Comparison of ENCODE assay signal across 16 cellular contexts in the genomic region with DNA sequence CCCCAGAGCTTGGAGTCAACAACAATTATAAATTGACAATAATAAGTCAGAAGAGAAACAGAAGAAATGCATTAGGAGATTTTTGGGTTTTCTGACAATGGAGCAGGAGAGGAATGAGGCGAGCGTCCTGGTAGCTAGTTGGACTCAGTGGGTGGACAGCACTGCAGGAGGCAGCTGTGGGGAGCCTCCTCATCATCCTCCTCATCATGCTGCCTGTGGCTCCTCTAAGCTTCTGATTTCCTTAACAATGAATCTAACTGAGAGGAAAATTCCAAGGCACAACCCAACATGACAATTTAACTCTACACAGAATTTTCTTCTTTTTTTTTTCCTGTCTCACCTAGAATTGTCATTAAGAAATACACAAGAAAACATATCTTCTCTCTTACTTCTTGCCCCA.
DNase-seq lines count a peak whose midpoint lies in the region; ATAC-seq and TF ChIP-seq lines count a peak whose summit lies in the region.
"Had no signal": no experiment of that assay in that cellular context is flagged by ENCODE, and none has a peak within 500 bp of the region (broad histone marks: within the 10 kb centered on the region; RNA-seq: fewer than 3 reads in every experiment).

No MANE protein-coding gene starts in this region.

- H3K27ac ChIP-seq in ectodermal cell (ENCODE audit: insufficient read depth, low read depth, low read length, poor library complexity, severe bottlenecking), result peak overlapping the region; percentile 47
- H3K27ac ChIP-seq in iPS-18a (ENCODE audit: low read length), result peak overlapping the region; percentile 7
- no peak overlapping the region for H3K27ac ChIP-seq in neuronal stem cell (replicated peaks; ENCODE audit: low read length)
- no peak overlapping the region for H3K27ac ChIP-seq in CD4-positive, alpha-beta T cell (ENCODE audit: low read depth, low read length)
- H3K27ac ChIP-seq: C4-2B had no signal

- H2BK5ac ChIP-seq in neuronal stem cell (ENCODE audit: low read length), result no peak overlapping the region

- CTCF ChIA-PET in CD4-positive, alpha-beta T cell (lab: Charles Lee), result no interaction called here

- H3K18ac ChIP-seq in neuronal stem cell (ENCODE audit: low read length), result no peak overlapping the region

- H3K4me2 ChIP-seq in neuronal stem cell (ENCODE audit: insufficient read depth, low read length, poor library complexity, severe bottlenecking), result no peak overlapping the region

- intact Hi-C loops in CD4-positive, alpha-beta T cell (cut with DNase I, micrococcal nuclease), result no loop called here

- peaks cover 6% of the 10 kb centered on the region for H3K27me3 Mint-ChIP-seq in CD4-positive, alpha-beta T cell

- H4K8ac ChIP-seq in neuronal stem cell (ENCODE audit: low read depth, low read length), result no peak overlapping the region

- ATAC-seq in CD4-positive, alpha-beta T cell (ENCODE audit: poor library complexity), result no peak
- ATAC-seq: HCT116 had no signal

- H2BK120ac ChIP-seq in neuronal stem cell (ENCODE audit: low read depth, low read length), result no peak overlapping the region

- no peaks in the 10 kb centered on the region for H3K4me1 Mint-ChIP-seq in CD4-positive, alpha-beta T cell (ENCODE audit: low read depth)

- WGBS in ectodermal cell, 2 experiments, result 4 to 8% methylated on average over 2 of the region's 2 CpGs
- WGBS in neuronal stem cell (ENCODE audit: extremely low coverage in 2 of 2, insufficient read length in 2 of 2, insufficient replicate concordance in 1 of 2), 2 donors, result no CpG with 5 or more reads among the region's 2 CpGs

- no peak overlapping the region for H2BK12ac ChIP-seq in neuronal stem cell (ENCODE audit: low read length)

- no peak overlapping the region for H3K27ac Mint-ChIP-seq in CD4-positive, alpha-beta T cell

- no peaks in the 10 kb centered on the region for H3K36me3 Mint-ChIP-seq in CD4-positive, alpha-beta T cell (ENCODE audit: low read depth)

- H3K4me3 ChIP-seq in H7 (ENCODE audit: insufficient read depth, low read depth, low read length), result no peak overlapping the region
- no peak overlapping the region for H3K4me3 ChIP-seq in ectodermal cell (ENCODE audit: insufficient read depth, low read depth, low read length)
- H3K4me3 ChIP-seq in iPS-18a (ENCODE audit: low read length), result peak overlapping the region; percentile 29
- no peak overlapping the region for H3K4me3 ChIP-seq in neuronal stem cell (ENCODE audit: low read length in 2 of 2)

- H3K36me3 ChIP-seq in H7 (replicated peaks; ENCODE audit: control insufficient read depth, insufficient read depth, low read length), result no peaks in the 10 kb centered on the region
- no peaks in the 10 kb centered on the region for H3K36me3 ChIP-seq in ectodermal cell (ENCODE audit: control insufficient read depth, insufficient read depth, low read length)
- no peaks in the 10 kb centered on the region for H3K36me3 ChIP-seq in iPS-18a (ENCODE audit: control insufficient read depth, low read depth, low read length)
- H3K36me3 ChIP-seq in neuronal stem cell (replicated peaks in 1 of 2; ENCODE audit: control insufficient read depth in 2 of 2, insufficient read depth in 2 of 2, low read length in 2 of 2), result no peaks in the 10 kb centered on the region

- DNase-seq in H7 (peak; percentile 41), neuronal stem cell (ENCODE audit: low spot score) (no peak), middle frontal gyrus (ENCODE audit: extremely low spot score, low spot score) (no peak)
- DNase-seq in activated CD4-positive, CD25-positive, alpha-beta regulatory T cell treated with anti-CD3 and anti-CD28 coated beads, Interleukin-2, amount 50 U/mL, for 72 hours, result no peak
- no peak for DNase-seq in CD4-positive, alpha-beta T cell
- DNase-seq: Kasumi-1, NCI-H1417, NCI-H1694 treated with DMSO at 0.1 percent for 48 hours, NCI-H2081 treated with DMSO at 0.1 percent for 48 hours, NCI-H2171 treated with DMSO at 0.1 percent for 48 hours, NCI-H524 treated with DMSO at 0.1 percent for 48 hours, Right ventricle myocardium superior had no signal

- POLR2A ChIA-PET in CD4-positive, alpha-beta T cell (lab: Charles Lee), result no interaction called here

- H3K4me3 Mint-ChIP-seq in CD4-positive, alpha-beta T cell, result no peak overlapping the region

- H3K27me3 ChIP-seq in H7 (ENCODE audit: control insufficient read depth, insufficient read depth, low read length), result no peaks in the 10 kb centered on the region
- no peaks in the 10 kb centered on the region for H3K27me3 ChIP-seq in ectodermal cell (ENCODE audit: control insufficient read depth, insufficient read depth, low read length, poor library complexity, severe bottlenecking)
- peaks cover 12% of the 10 kb centered on the region for H3K27me3 ChIP-seq in iPS-18a (ENCODE audit: control insufficient read depth, insufficient read depth, low read length)
- no peaks in the 10 kb centered on the region for H3K27me3 ChIP-seq in neuronal stem cell (ENCODE audit: control insufficient read depth in 3 of 3, insufficient read depth in 3 of 3, low read depth in 1 of 3, low read length in 3 of 3)
- no peaks in the 10 kb centered on the region for H3K27me3 ChIP-seq in CD4-positive, alpha-beta T cell (ENCODE audit: control insufficient read depth, insufficient read depth, low read length)

- H3K23ac ChIP-seq in neuronal stem cell (ENCODE audit: low read depth, low read length, poor library complexity), result no peak overlapping the region

- no peak overlapping the region for H3K14ac ChIP-seq in neuronal stem cell (ENCODE audit: low read length)

- H3K9me3 Mint-ChIP-seq in CD4-positive, alpha-beta T cell, result no peaks in the 10 kb centered on the region

- H3K4me1 ChIP-seq in ectodermal cell (ENCODE audit: control insufficient read depth, insufficient read depth, low read length), result peaks cover 25% of the 10 kb centered on the region
- H3K4me1 ChIP-seq in iPS-18a (ENCODE audit: control insufficient read depth, low read depth, low read length), result peaks cover 29% of the 10 kb centered on the region
- peaks cover 12 to 29% of the 10 kb centered on the region in 2 donors for H3K4me1 ChIP-seq in neuronal stem cell (ENCODE audit: control insufficient read depth in 2 of 2, insufficient read depth in 1 of 2, low read depth in 1 of 2, low read length in 2 of 2)

- H2AFZ ChIP-seq in neuronal stem cell (ENCODE audit: low read length), result peak overlapping the region; percentile 73

- H3K4ac ChIP-seq in neuronal stem cell (ENCODE audit: low read length), result no peak overlapping the region

- H2AK5ac ChIP-seq in neuronal stem cell (ENCODE audit: low read depth, low read length), result no peak overlapping the region

- H3K79me1 ChIP-seq in neuronal stem cell (ENCODE audit: low read depth, low read length), result no peaks in the 10 kb centered on the region

- TF ChIP-seq CTCF in CD4-positive, alpha-beta T cell (IDR thresholded peaks at IDR 0.05), result no peak

- H4K91ac ChIP-seq in neuronal stem cell (ENCODE audit: low read depth, low read length, poor library complexity), result no peak overlapping the region

- H3K9me3 ChIP-seq in ectodermal cell (ENCODE audit: control insufficient read depth, low read length), result no peaks in the 10 kb centered on the region
- H3K9me3 ChIP-seq in iPS-18a (ENCODE audit: control insufficient read depth, low read depth, low read length), result no peaks in the 10 kb centered on the region
- no peaks in the 10 kb centered on the region for H3K9me3 ChIP-seq in neuronal stem cell (replicated peaks in 1 of 2; ENCODE audit: control insufficient read depth in 2 of 2, insufficient read depth in 1 of 2, low read depth in 1 of 2, low read length in 2 of 2)
- no peaks in the 10 kb centered on the region for H3K9me3 ChIP-seq in CD4-positive, alpha-beta T cell (ENCODE audit: control insufficient read depth, low read length)

- no peak overlapping the region for H3K9ac ChIP-seq in iPS-18a (ENCODE audit: low read length)
- no peak overlapping the region for H3K9ac ChIP-seq in neuronal stem cell (ENCODE audit: low read depth, low read length, poor library complexity)

- no peak overlapping the region for H2BK15ac ChIP-seq in neuronal stem cell (ENCODE audit: low read length)

Comparison
In these comparisons a context has a peak if more than half of its experiments do, and no peak if none do; other contexts are left out.
1. H3K27ac ChIP-seq: peak in ectodermal cell (single experiment) and iPS-18a (single experiment); none in neuronal stem cell (single experiment) and CD4-positive, alpha-beta T cell (single experiment).